In genomic region chr15:64004582-64004981, GRCh38 we compare ENCODE assay signal across 14 cellular contexts. TPM values are rescaled to one million over a fixed set of nuclear protein-coding genes. Genes with fewer than 3 reads are reported as not detected.
A peak's percentile ranks its signal among the peaks of the same experiment; 100 is the strongest.
DNase-seq lines count a peak whose midpoint lies in the region; ATAC-seq and TF ChIP-seq lines count a peak whose summit lies in the region.
"Had no signal": no experiment of that assay in that cellular context is flagged by ENCODE, and none has a peak within 500 bp of the region (broad histone marks: within the 10 kb centered on the region; RNA-seq: fewer than 3 reads in every experiment).

No MANE protein-coding gene starts in this region.

- H3K4me3 Mint-ChIP-seq in Caco-2 (ENCODE audit: unreplicated experiment), result no peak overlapping the region
- H3K4me3 Mint-ChIP-seq in stimulated activated naive CD8-positive, alpha-beta T cell treated with anti-CD3 and anti-CD28 coated beads, Interleukin-15, amount 100 ng/mL, for 72 hours, result no peak overlapping the region
- H3K4me3 Mint-ChIP-seq: activated B cell treated with CpG ODN at 0.5 μM for 24 hours, B cell had no signal

- H3K36me3 Mint-ChIP-seq in Caco-2 (ENCODE audit: insufficient read depth, unreplicated experiment), result peaks cover 5% of the 10 kb centered on the region

- H3K27ac Mint-ChIP-seq in Caco-2 (ENCODE audit: unreplicated experiment), result peak overlapping the region; percentile 48
- no peak overlapping the region for H3K27ac Mint-ChIP-seq in stimulated activated naive CD8-positive, alpha-beta T cell treated with anti-CD3 and anti-CD28 coated beads, Interleukin-15, amount 100 ng/mL, for 72 hours
- H3K27ac Mint-ChIP-seq: activated B cell treated with CpG ODN at 0.5 μM for 24 hours, B cell had no signal

- no peaks in the 10 kb centered on the region for H3K9me3 Mint-ChIP-seq in Caco-2 (ENCODE audit: unreplicated experiment)
- no peaks in the 10 kb centered on the region for H3K9me3 Mint-ChIP-seq in stimulated activated naive CD8-positive, alpha-beta T cell treated with anti-CD3 and anti-CD28 coated beads, Interleukin-15, amount 100 ng/mL, for 72 hours
- H3K9me3 Mint-ChIP-seq: activated B cell treated with CpG ODN at 0.5 μM for 24 hours had no signal

- no peaks in the 10 kb centered on the region for H3K27me3 Mint-ChIP-seq in Caco-2 (ENCODE audit: insufficient read depth, unreplicated experiment)
- H3K27me3 Mint-ChIP-seq in stimulated activated naive CD8-positive, alpha-beta T cell treated with anti-CD3 and anti-CD28 coated beads, Interleukin-15, amount 100 ng/mL, for 72 hours, result peaks cover 24% of the 10 kb centered on the region
- H3K27me3 Mint-ChIP-seq: activated B cell treated with CpG ODN at 0.5 μM for 24 hours, B cell had no signal

- intact Hi-C loops in Caco-2 (cut with micrococcal nuclease; ENCODE audit: unreplicated experiment), result no loop called here
- intact Hi-C loops in lower lobe of right lung (cut with DNase I), result no loop called here

- peaks cover 35% of the 10 kb centered on the region for H3K4me1 ChIP-seq in Caco-2
- H3K4me1 ChIP-seq in lower lobe of right lung, result peaks cover 31% of the 10 kb centered on the region

- POLR2A ChIA-PET in Caco-2 (lab: Charles Lee), result no interaction called here

- ATAC-seq in lower lobe of right lung, result peak; percentile 27 to 64
- no peak for ATAC-seq in stimulated activated naive CD8-positive, alpha-beta T cell treated with anti-CD3 and anti-CD28 coated beads, Interleukin-15, amount 100 ng/mL, for 72 hours

- H3K27me3 ChIP-seq in Caco-2 (replicated peaks; ENCODE audit: control insufficient read depth, insufficient read depth, low read length), result no peaks in the 10 kb centered on the region
- H3K27me3 ChIP-seq in lower lobe of right lung (ENCODE audit: low read depth), result no peaks in the 10 kb centered on the region

- CTCF ChIA-PET in Caco-2 (lab: Charles Lee), result interaction anchor here (0.6 kb wide), 1 partner anchor 10 kb away, joined by 4 read pairs; no protein-coding TSS in a partner anchor

- DNase-seq in Caco-2, result peak; percentile 54 to 81
- DNase-seq in LoVo (ENCODE audit: low spot score), result peak; percentile 98
- peak; percentile 87 for DNase-seq in epithelial cell of prostate (ENCODE audit: low read depth, low spot score)
- DNase-seq in lower lobe of right lung, result no peak
- no peak for DNase-seq in T-helper 9 cell
- DNase-seq in MV-4-11 (lab: John Stamatoyannopoulos, UW), result no peak
- DNase-seq in NCI-H187 (lab: John Stamatoyannopoulos, UW), result no peak
- DNase-seq in stimulated activated naive CD8-positive, alpha-beta T cell treated with anti-CD3 and anti-CD28 coated beads, Interleukin-15, amount 100 ng/mL, for 72 hours, result no peak
- DNase-seq: activated B cell treated with CpG ODN at 0.5 μM for 24 hours, cerebellar nuclear complex, NCI-H146, OCI-M1 had no signal

- H3K4me1 Mint-ChIP-seq in Caco-2 (ENCODE audit: low read depth, unreplicated experiment), result peaks cover 23% of the 10 kb centered on the region
- H3K4me1 Mint-ChIP-seq in stimulated activated naive CD8-positive, alpha-beta T cell treated with anti-CD3 and anti-CD28 coated beads, Interleukin-15, amount 100 ng/mL, for 72 hours, result peaks cover 14% of the 10 kb centered on the region

- H3K4me3 ChIP-seq in Caco-2 (ENCODE audit: low read depth, low read length) (no peak overlapping the region), lower lobe of right lung (no peak overlapping the region)
- H3K4me3 ChIP-seq: smooth muscle cell had no signal

- H3K9me3 ChIP-seq in Caco-2 (no peaks in the 10 kb centered on the region), lower lobe of right lung (no peaks in the 10 kb centered on the region)

- no TSS peak for BruUV-seq in Caco-2 (replicated peaks; lab: Mats Ljungman, UMichigan)

- TF ChIP-seq CTCF in Caco-2 (IDR thresholded peaks at IDR 0.05; ENCODE audit: insufficient read depth in 1 of 2, low read depth in 1 of 2, low read length in 1 of 2, severe bottlenecking in 1 of 2, unreplicated experiment in 1 of 2) (no peak), lower lobe of right lung (IDR thresholded peaks at IDR 0.05) (no peak)

- H3K27ac ChIP-seq in epithelial cell of prostate (peak overlapping the region; percentile 39), lower lobe of right lung (no peak overlapping the region)

- H3K36me3 ChIP-seq in Caco-2 (ENCODE audit: control insufficient read depth, insufficient read depth, low read length), result no peaks in the 10 kb centered on the region
- H3K36me3 ChIP-seq in lower lobe of right lung, result no peaks in the 10 kb centered on the region

RNA-seq across cellular contexts. Expression of gene DAPK2, which starts 41.7 kb away (rescaled TPM):
- total RNA-seq in Caco-2 (2022) (1.4 and 2.2 TPM in 2 replicates), lower lobe of right lung (56.8 TPM)
- total RNA-seq: smooth muscle cell had no signal

Comparison
In these comparisons a context has a peak if more than half of its experiments do, and no peak if none do; other contexts are left out.
1. DNase-seq: peak in Caco-2 (2 of 2), LoVo (single experiment) and epithelial cell of prostate (single experiment); none in lower lobe of right lung (single experiment), T-helper 9 cell (single experiment), MV-4-11 (single experiment), NCI-H187 (0 of 2) and stimulated activated naive CD8-positive, alpha-beta T cell treated with anti-CD3 and anti-CD28 coated beads, Interleukin-15, amount 100 ng/mL, for 72 hours (0 of 2).
2. RNA of gene DAPK2, which starts 41.7 kb away (total RNA-seq): 56.8 TPM in lower lobe of right lung (single experiment); 1.4 to 2.2 TPM in Caco-2; every median in the first group is over 10 times any median in the second.